15 cellular contexts compared by ENCODE assay signal in the genomic region with DNA sequence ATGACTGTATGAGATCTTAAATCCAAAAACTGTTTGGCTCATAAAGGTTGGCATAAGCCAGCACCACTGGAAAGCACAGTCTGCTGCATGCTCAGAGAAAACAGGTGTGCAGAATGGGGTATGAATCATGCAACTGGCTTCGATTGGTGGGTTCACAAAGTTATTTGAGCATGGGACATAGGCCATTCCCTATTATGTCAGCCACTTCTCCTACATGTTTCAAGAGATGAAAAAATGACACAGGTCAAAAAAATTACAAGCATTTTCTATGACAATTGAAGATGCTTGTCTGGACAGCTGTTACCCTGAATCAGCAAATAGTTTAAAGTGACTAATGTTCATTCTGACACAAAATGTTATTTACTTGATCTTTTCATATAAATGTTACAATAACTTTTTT.
A peak's percentile ranks its signal among the peaks of the same experiment; 100 is the strongest.
DNase-seq lines count a peak whose midpoint lies in the region; ATAC-seq, FAIRE-seq and TF ChIP-seq lines count a peak whose summit lies in the region.
"Had no signal": no experiment of that assay in that cellular context is flagged by ENCODE, and none has a peak within 500 bp of the region (broad histone marks: within the 10 kb centered on the region; RNA-seq: fewer than 3 reads in every experiment).

No MANE protein-coding gene starts in this region.

- H2AFZ ChIP-seq in keratinocyte (ENCODE audit: control insufficient read depth, low read length) = no peak overlapping the region

- H3K27me3 Mint-ChIP-seq in nephron progenitor cell (ENCODE audit: low read depth, poor library complexity) = no peaks in the 10 kb centered on the region

- H3K36me3 ChIP-seq in body of pancreas (replicated peaks in 1 of 2; ENCODE audit: insufficient read depth in 1 of 2, low read depth in 2 of 2) = no peaks in the 10 kb centered on the region
- H3K36me3 ChIP-seq in keratinocyte (ENCODE audit: control insufficient read depth in 2 of 2, extremely low read depth in 1 of 2, insufficient read depth in 2 of 2, low read length in 2 of 2) = no peaks in the 10 kb centered on the region
- no peaks in the 10 kb centered on the region for H3K36me3 ChIP-seq in H7 (replicated peaks; ENCODE audit: control insufficient read depth, insufficient read depth, low read length)
- H3K36me3 ChIP-seq: adrenal gland, gastrocnemius medialis had no signal

- DNase-seq in A172 (ENCODE audit: low spot score) (peak; percentile 54), HTR-8/SVneo (ENCODE audit: insufficient read length, low spot score) (peak; percentile 37), body of pancreas (peak in 2 of 4 donors; percentile 8 to 23), keratinocyte (ENCODE audit: low read depth, low spot score) (peak; percentile 95), H7 (no peak), nephron progenitor cell (no peak)
- DNase-seq: activated CD4-positive, alpha-beta T cell treated with anti-CD3 and anti-CD28 coated beads, Interleukin-2, amount 10 ng/mL, durations not matched to agents 24 days and 14 days; adrenal gland; DMS153; gastrocnemius medialis; NCI-H1105 treated with DMSO at 0.1 percent for 48 hours; NCI-H345 had no signal

- no peak overlapping the region for H3K4me3 Mint-ChIP-seq in nephron progenitor cell
- H3K4me3 Mint-ChIP-seq: activated CD4-positive, alpha-beta T cell treated with anti-CD3 and anti-CD28 coated beads, Interleukin-2, amount 10 ng/mL, durations not matched to agents 24 days and 14 days; mesothelial cell of epicardium had no signal

- no peaks in the 10 kb centered on the region for H3K4me1 Mint-ChIP-seq in nephron progenitor cell
- H3K4me1 Mint-ChIP-seq: activated CD4-positive, alpha-beta T cell treated with anti-CD3 and anti-CD28 coated beads, Interleukin-2, amount 10 ng/mL, durations not matched to agents 24 days and 14 days; mesothelial cell of epicardium had no signal

- H3K9me3 Mint-ChIP-seq in nephron progenitor cell = peaks cover 13% of the 10 kb centered on the region
- H3K9me3 Mint-ChIP-seq: activated CD4-positive, alpha-beta T cell treated with anti-CD3 and anti-CD28 coated beads, Interleukin-2, amount 10 ng/mL, durations not matched to agents 24 days and 14 days had no signal

- dilution Hi-C loops in keratinocyte (cut with MboI; ENCODE audit: extremely low pct_ligation_motif_present, low sequenced_read_pairs) = no loop called here

- H3K4me1 ChIP-seq in body of pancreas = peaks cover 8% of the 10 kb centered on the region
- peaks cover 26% of the 10 kb centered on the region for H3K4me1 ChIP-seq in keratinocyte (ENCODE audit: control insufficient read depth, extremely low read depth, insufficient read depth, low read length)
- H3K4me1 ChIP-seq: adrenal gland had no signal

- H3K27me3 ChIP-seq in body of pancreas (no peaks in the 10 kb centered on the region), keratinocyte (ENCODE audit: control insufficient read depth, extremely low read depth, insufficient read depth, low read length) (no peaks in the 10 kb centered on the region), H7 (ENCODE audit: control insufficient read depth, insufficient read depth, low read length) (no peaks in the 10 kb centered on the region)
- H3K27me3 ChIP-seq: adrenal gland, gastrocnemius medialis had no signal

- peak overlapping the region; percentile 38 for H3K4me2 ChIP-seq in keratinocyte (ENCODE audit: control insufficient read depth, extremely low read depth, insufficient read depth, low read depth, low read length)

- TF ChIP-seq POLR2A in body of pancreas (IDR thresholded peaks at IDR 0.05) = no peak

- H4K20me1 ChIP-seq in keratinocyte (ENCODE audit: control insufficient read depth, extremely low read depth, insufficient read depth, low read length) = no peaks in the 10 kb centered on the region

- H3K9me1 ChIP-seq in keratinocyte (ENCODE audit: control insufficient read depth, extremely low read depth, insufficient read depth, low read length) = no peaks in the 10 kb centered on the region

- FAIRE-seq in HTR-8/SVneo (lab: Jason Lieb, UNC) (peak; percentile 40), keratinocyte (lab: Jason Lieb, UNC) (peak; percentile 96)

- WGBS in body of pancreas, 2 donors = 63 to 70% methylated on average over 1 of the region's 1 CpG

- no peaks in the 10 kb centered on the region for H3K9me3 ChIP-seq in body of pancreas
- H3K9me3 ChIP-seq in keratinocyte (ENCODE audit: control insufficient read depth, low read depth, low read length) = peaks cover 2% of the 10 kb centered on the region
- H3K9me3 ChIP-seq: gastrocnemius medialis had no signal

- peak; percentile 47 for ATAC-seq in body of pancreas
- no peak for ATAC-seq in GM18867 (IDR thresholded peaks at IDR 0.05; ENCODE audit: unreplicated experiment)
- ATAC-seq in HG02678 (IDR thresholded peaks at IDR 0.05; ENCODE audit: unreplicated experiment) = no peak

- intact Hi-C loops in body of pancreas (cut with DNase I) = no loop called here

- H3K36me3 Mint-ChIP-seq in nephron progenitor cell (ENCODE audit: low read depth) = peaks cover 5% of the 10 kb centered on the region

- no peak overlapping the region for H3K9ac ChIP-seq in keratinocyte (ENCODE audit: control insufficient read depth, extremely low read depth, insufficient read depth, low read length)

- TF ChIP-seq CTCF in body of pancreas (IDR thresholded peaks at IDR 0.05) (no peak), keratinocyte (optimal IDR thresholded peaks at IDR 0.05 in 1 of 3, IDR thresholded peaks at IDR 0.05 in 1 of 3, conservative IDR thresholded peaks at IDR 0.05 in 1 of 3; ENCODE audit: extremely low read depth in 1 of 3, insufficient read depth in 2 of 3, low read length in 3 of 3) (no peak), nephron progenitor cell (IDR thresholded peaks at IDR 0.05) (no peak)

- no peaks in the 10 kb centered on the region for H3K79me2 ChIP-seq in keratinocyte (ENCODE audit: control insufficient read depth, insufficient read depth, low read length)

- H3K27ac ChIP-seq in body of pancreas (no peak overlapping the region), keratinocyte (ENCODE audit: control insufficient read depth, insufficient read depth, low read length) (peak overlapping the region; percentile 75)
- H3K27ac ChIP-seq: adrenal gland had no signal

- H3K4me3 ChIP-seq in body of pancreas (no peak overlapping the region), keratinocyte (ENCODE audit: control insufficient read depth in 2 of 3, extremely low read depth in 1 of 3, insufficient read depth in 2 of 3, low read depth in 1 of 3, low read length in 3 of 3) (no peak overlapping the region), H7 (ENCODE audit: insufficient read depth, low read depth, low read length) (no peak overlapping the region)
- H3K4me3 ChIP-seq: adrenal gland, gastrocnemius medialis had no signal

- no peak overlapping the region for H3K27ac Mint-ChIP-seq in nephron progenitor cell
- H3K27ac Mint-ChIP-seq: activated CD4-positive, alpha-beta T cell treated with anti-CD3 and anti-CD28 coated beads, Interleukin-2, amount 10 ng/mL, durations not matched to agents 24 days and 14 days; mesothelial cell of epicardium had no signal

Comparison
In these comparisons a context has a peak if more than half of its experiments do, and no peak if none do; other contexts are left out.
1. DNase-seq: peak in A172 (single experiment), HTR-8/SVneo (single experiment) and keratinocyte (single experiment); none in H7 (single experiment) and nephron progenitor cell (single experiment).